Comparison of ENCODE assay signal across 18 cellular contexts in the genomic region with DNA sequence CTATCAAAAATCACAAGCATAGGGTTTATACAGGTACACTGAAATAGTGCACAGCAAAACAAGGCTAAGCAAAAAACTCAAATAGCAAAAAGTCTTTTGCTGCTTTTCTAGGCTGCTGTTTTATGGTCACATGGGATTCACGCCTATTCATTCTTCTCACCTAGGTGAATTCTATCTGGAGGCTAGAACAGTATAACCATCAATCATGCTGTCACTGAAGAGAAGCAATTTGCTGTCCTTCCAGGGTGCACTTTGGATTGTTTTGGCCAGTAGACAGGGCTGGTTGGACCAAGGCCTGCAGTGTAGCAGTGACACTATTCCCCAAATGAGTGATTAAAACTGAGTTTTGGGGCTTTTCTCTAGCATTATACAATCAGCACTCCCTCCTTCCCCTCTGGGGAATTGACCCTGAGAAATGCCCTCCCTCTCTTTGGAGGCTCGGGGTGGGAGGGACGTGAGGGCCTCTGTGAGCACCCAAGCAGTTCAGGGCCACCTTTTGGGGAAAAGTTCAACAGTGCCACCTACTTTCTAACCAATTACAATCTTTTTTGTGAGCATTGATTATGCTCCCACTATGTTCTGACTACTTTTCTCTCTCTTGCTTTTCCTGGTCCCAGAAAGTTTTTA. TPM values are rescaled to one million over a fixed set of nuclear protein-coding genes. Genes with fewer than 3 reads are reported as not detected.
"Had no signal": no experiment of that assay in that cellular context is flagged by ENCODE, and none has a peak within 500 bp of the region (broad histone marks: within the 10 kb centered on the region; RNA-seq: fewer than 3 reads in every experiment).

No MANE protein-coding gene starts in this region.

- H3K4me3 ChIP-seq: coronary artery, esophagus muscularis mucosa, lung, skin epidermis, transverse colon had no signal

- H3K36me3 ChIP-seq: esophagus muscularis mucosa, transverse colon had no signal

- H3K27ac ChIP-seq: coronary artery, esophagus muscularis mucosa, skin epidermis, transverse colon had no signal

- DNase-seq: activated CD4-positive, alpha-beta T cell treated with anti-CD3 and anti-CD28 coated beads, Interleukin-2, amount 10 ng/mL, durations not matched to agents 24 days and 14 days; activated CD4-positive, CD25-positive, alpha-beta regulatory T cell; activated CD8-positive, alpha-beta memory T cell treated with anti-CD3 and anti-CD28 coated beads, Interleukin-2, amount 50 U/mL, for 4 hours; activated CD8-positive, alpha-beta T cell treated with anti-CD3 and anti-CD28 coated beads, Interleukin-2, amount 10 ng/mL, durations not matched to agents 7 days and 5 days; activated effector memory CD4-positive, alpha-beta T cell treated with anti-CD3 and anti-CD28 coated beads, Interleukin-2, amount 50 U/mL, for 16 hours; activated T-cell treated with anti-CD3 and anti-CD28 coated beads, Interleukin-2, amount 50 U/mL, for 48 hours; nephron progenitor cell; occipital lobe; stimulated activated CD4-positive, alpha-beta T cell treated with anti-CD3 and anti-CD28 coated beads, Interleukin-4, amount 100 ng/mL, for 24 hours; stimulated activated naive CD8-positive, alpha-beta T cell treated with anti-CD3 and anti-CD28 coated beads, Interleukin-15, Interleukin-2, amounts not matched to agents 100 U/mL and 50 U/mL, for 24 hours; transverse colon had no signal

- H3K9me3 ChIP-seq: esophagus muscularis mucosa, transverse colon had no signal

- H3K4me1 ChIP-seq: esophagus muscularis mucosa, transverse colon had no signal

- ATAC-seq: activated CD8-positive, alpha-beta T cell treated with anti-CD3 and anti-CD28 coated beads, Interleukin-2, amount 10 ng/mL, durations not matched to agents 7 days and 5 days; activated naive CD4-positive, alpha-beta T cell treated with anti-CD3 and anti-CD28 coated beads, Interleukin-2, amount 50 U/mL, for 72 hours had no signal

RNA-seq across cellular contexts. Expression of gene PAX4, which starts 17.8 kb away (rescaled TPM):
- total RNA-seq: activated CD4-positive, alpha-beta T cell treated with anti-CD3 and anti-CD28 coated beads, Interleukin-2, amount 10 ng/mL, durations not matched to agents 24 days and 14 days; activated CD8-positive, alpha-beta T cell treated with anti-CD3 and anti-CD28 coated beads, Interleukin-2, amount 10 ng/mL, durations not matched to agents 7 days and 5 days; activated naive CD4-positive, alpha-beta T cell treated with anti-CD3 and anti-CD28 coated beads, Interleukin-2, amount 50 U/mL, for 72 hours; esophagus muscularis mucosa; lung; mesothelial cell of epicardium; occipital lobe; posterior vena cava had no signal
- polyA plus RNA-seq: lung had no signal
